9 cellular contexts compared by ENCODE assay signal in genomic region chr19:1315470-1316166, GRCh38. TPM values are rescaled to one million over a fixed set of nuclear protein-coding genes. Genes with fewer than 3 reads are reported as not detected.
DNase-seq lines count a peak whose midpoint lies in the region; ATAC-seq, FAIRE-seq and TF ChIP-seq lines count a peak whose summit lies in the region.
"Had no signal": no experiment of that assay in that cellular context is flagged by ENCODE, and none has a peak within 500 bp of the region (broad histone marks: within the 10 kb centered on the region; RNA-seq: fewer than 3 reads in every experiment).

No MANE protein-coding gene starts in this region.

- no peak overlapping the region for H2AFZ ChIP-seq in endothelial cell of umbilical vein (ENCODE audit: low read depth, low read length)

- ATAC-seq in thoracic aorta (ENCODE audit: insufficient number of reproducible peaks, low FRiP score, low read depth) (no peak), HG02870 (IDR thresholded peaks at IDR 0.05; ENCODE audit: unreplicated experiment) (no peak)

- no peak overlapping the region for H2BK120ac ChIP-seq in mesendoderm (ENCODE audit: low read depth, low read length)

- peaks cover 12% of the 10 kb centered on the region; the same call in 1 of the 2 replicates for H3K27me3 Mint-ChIP-seq in HFFc6 (ENCODE audit: insufficient read depth)

- no peak overlapping the region for H2AK5ac ChIP-seq in mesendoderm (ENCODE audit: low read length)

- H3K27me3 ChIP-seq in endothelial cell of umbilical vein (ENCODE audit: control insufficient read depth in 2 of 2, insufficient read depth in 2 of 2, low read length in 2 of 2): peaks cover 17 to 18% of the 10 kb centered on the region in 2 experiments
- H3K27me3 ChIP-seq in mesendoderm (ENCODE audit: insufficient read depth, low read length, poor library complexity): no peaks in the 10 kb centered on the region
- no peaks in the 10 kb centered on the region for H3K27me3 ChIP-seq in thoracic aorta (replicated peaks; ENCODE audit: insufficient read depth)

- POLR2A ChIA-PET in endothelial cell of umbilical vein (lab: Charles Lee): no interaction called here

- H3K4ac ChIP-seq in mesendoderm (ENCODE audit: low read depth, low read length): no peak overlapping the region

- no peak for TF ChIP-seq POLR2A in endothelial cell of umbilical vein (IDR thresholded peaks at IDR 0.05; ENCODE audit: low read depth, low read length)

- no peaks in the 10 kb centered on the region for H3K9me3 Mint-ChIP-seq in HFFc6
- H3K9me3 Mint-ChIP-seq: IgD-negative memory B cell had no signal

- H4K8ac ChIP-seq in mesendoderm (ENCODE audit: low read depth, low read length): no peak overlapping the region

- no peaks in the 10 kb centered on the region for H3K79me1 ChIP-seq in mesendoderm (ENCODE audit: low read length)

- H3K9me1 ChIP-seq in endothelial cell of umbilical vein (replicated peaks; ENCODE audit: control insufficient read depth, extremely low read depth, insufficient read depth, low read length): no peaks in the 10 kb centered on the region

- H4K5ac ChIP-seq in mesendoderm (ENCODE audit: low read length): no peak overlapping the region

- no TSS peak for BruUV-seq in endothelial cell of umbilical vein (replicated peaks; lab: Mats Ljungman, UMichigan)

- dilution Hi-C loops in endothelial cell of umbilical vein (cut with MboI; ENCODE audit: extremely low pct_ligation_motif_present, low sequenced_read_pairs): no loop called here

- no peaks in the 10 kb centered on the region for H3K79me2 ChIP-seq in endothelial cell of umbilical vein (ENCODE audit: control insufficient read depth, insufficient read depth, low read length)
- no peaks in the 10 kb centered on the region for H3K79me2 ChIP-seq in mesendoderm (ENCODE audit: control insufficient read depth, insufficient read depth, low read length)

- TF ChIP-seq CTCF in C4-2B (conservative IDR thresholded peaks at IDR 0.05) (peak; percentile 89), HFFc6 (IDR thresholded peaks at IDR 0.05) (peak; percentile 80), endothelial cell of umbilical vein (IDR thresholded peaks at IDR 0.05; ENCODE audit: extremely low read depth in 1 of 2, insufficient read depth in 1 of 2, low read depth in 1 of 2, low read length in 2 of 2) (peak; percentile 41 to 64), thoracic aorta (IDR thresholded peaks at IDR 0.05) (peak; percentile 65)

- H3K4me2 ChIP-seq in endothelial cell of umbilical vein (ENCODE audit: insufficient read depth, low read length): no peak overlapping the region
- peak overlapping the region; percentile 31 for H3K4me2 ChIP-seq in mesendoderm (ENCODE audit: low read length)

- no CpG with 5 or more reads among the region's 58 CpGs for WGBS in mesendoderm (ENCODE audit: extremely low coverage, insufficient coverage, low lambda C conversion rate)

- H3K4me3 Mint-ChIP-seq in HFFc6: no peak overlapping the region

- H3K36me3 Mint-ChIP-seq in HFFc6 (ENCODE audit: low read depth): no peaks in the 10 kb centered on the region
- H3K36me3 Mint-ChIP-seq: IgD-negative memory B cell had no signal

- H3K9ac ChIP-seq in endothelial cell of umbilical vein (replicated peaks; ENCODE audit: extremely low read depth, insufficient read depth, low read length) (no peak overlapping the region), mesendoderm (ENCODE audit: low read length) (peak overlapping the region; percentile 59)

- DNase-seq in HFFc6: no peak
- DNase-seq in UCSD-AML1 (lab: John Stamatoyannopoulos, UW; ENCODE audit: unreplicated experiment): peak; percentile 61
- peak; percentile 31 for DNase-seq in endothelial cell of umbilical vein (ENCODE audit: low read depth, low spot score)
- DNase-seq in mesendoderm: peak; percentile 49
- no peak for DNase-seq in thoracic aorta (ENCODE audit: low spot score)
- no peak for DNase-seq in activated CD4-positive, CD25-positive, alpha-beta regulatory T cell (lab: John Stamatoyannopoulos, UW)

- CTCF ChIA-PET in endothelial cell of umbilical vein (lab: Charles Lee): interaction anchor here (0.5 to 2.4 kb wide), 29 partner anchors 8 to 218 kb away, joined by 3 to 31 read pairs (median 4); a partner anchor contains a TSS

- H3K27ac Mint-ChIP-seq in HFFc6: no peak overlapping the region
- H3K27ac Mint-ChIP-seq: IgD-negative memory B cell had no signal

- H3K4me1 Mint-ChIP-seq in HFFc6 (ENCODE audit: low read depth): no peaks in the 10 kb centered on the region
- H3K4me1 Mint-ChIP-seq: IgD-negative memory B cell had no signal

- no peak overlapping the region for H2BK15ac ChIP-seq in mesendoderm (replicated peaks; ENCODE audit: low read depth)

- intact Hi-C loops in endothelial cell of umbilical vein (cut with micrococcal nuclease): loop anchor here (5.0 kb wide), 1 partner anchor 67 kb away; the partner anchor contains the start of gene NDUFS7

- no peak for FAIRE-seq in endothelial cell of umbilical vein (lab: Jason Lieb, UNC)

- H3K18ac ChIP-seq in mesendoderm (ENCODE audit: low read length): no peak overlapping the region

- H3K56ac ChIP-seq in mesendoderm (ENCODE audit: low read length): peak overlapping the region; percentile 83

- no peak overlapping the region for H3K27ac ChIP-seq in C4-2B
- no peak overlapping the region for H3K27ac ChIP-seq in endothelial cell of umbilical vein (ENCODE audit: insufficient read depth, low read depth, low read length)
- H3K27ac ChIP-seq in mesendoderm (ENCODE audit: low read depth, low read length): no peak overlapping the region
- H3K27ac ChIP-seq in thoracic aorta: no peak overlapping the region

- no peaks in the 10 kb centered on the region for H4K20me1 ChIP-seq in endothelial cell of umbilical vein (replicated peaks; ENCODE audit: control insufficient read depth, extremely low read depth, insufficient read depth, low read length)

- H2BK5ac ChIP-seq in mesendoderm (ENCODE audit: low read length): no peak overlapping the region

- H3K9me3 ChIP-seq in endothelial cell of umbilical vein (replicated peaks; ENCODE audit: control insufficient read depth, insufficient read depth, low read length) (no peaks in the 10 kb centered on the region), thoracic aorta (no peaks in the 10 kb centered on the region)

- peak overlapping the region; percentile 45 for H3K23ac ChIP-seq in mesendoderm (ENCODE audit: low read length)

- H3K4me3 ChIP-seq in endothelial cell of umbilical vein (replicated peaks in 1 of 3; ENCODE audit: insufficient read depth in 1 of 3, low read depth in 1 of 3, low read length in 3 of 3) (no peak overlapping the region), mesendoderm (ENCODE audit: low read length) (no peak overlapping the region), thoracic aorta (peak overlapping the region; percentile 35)

- no peaks in the 10 kb centered on the region for H3K36me3 ChIP-seq in endothelial cell of umbilical vein (ENCODE audit: control insufficient read depth in 2 of 2, extremely low read depth in 1 of 2, insufficient read depth in 2 of 2, low read length in 2 of 2)
- H3K36me3 ChIP-seq in mesendoderm (ENCODE audit: control insufficient read depth, insufficient read depth, low read length): no peaks in the 10 kb centered on the region
- H3K36me3 ChIP-seq in thoracic aorta: no peaks in the 10 kb centered on the region

- H3K4me1 ChIP-seq in endothelial cell of umbilical vein (ENCODE audit: control insufficient read depth, extremely low read depth, insufficient read depth, low read length) (peaks cover 13% of the 10 kb centered on the region), mesendoderm (ENCODE audit: control insufficient read depth, low read depth, low read length) (no peaks in the 10 kb centered on the region), thoracic aorta (ENCODE audit: control insufficient read depth in 1 of 2, low read depth in 2 of 2) (peaks cover 0 to 9% of the 10 kb centered on the region in 2 donors)

RNA-seq across cellular contexts. Expression of gene EFNA2, which starts 29.9 kb away (rescaled TPM):
- total RNA-seq in HFFc6 (2021; fragmentation: NEBNext Ultra II Directional; extraction: Animal tissue kit (Norgen Biotek cat#: 25700)): not detected
- total RNA-seq in endothelial cell of umbilical vein (1.1 and 2.5 TPM in 2 replicates), thoracic aorta (not detected)
- polyA plus RNA-seq in endothelial cell of umbilical vein: 0.52 and 0.99 TPM in 2 replicates
- polyA plus RNA-seq in endothelial cell of umbilical vein (2011; cell fraction: cytosol; rRNA removed): 0.31 and 0.58 TPM in 2 replicates
- polyA plus RNA-seq in endothelial cell of umbilical vein (2011; cell fraction: nucleus; rRNA removed): 0.36 and 0.42 TPM in 2 replicates
- polyA plus RNA-seq in endothelial cell of umbilical vein (2012): 0.44 and 1.2 TPM in 2 replicates
- polyA minus RNA-seq in endothelial cell of umbilical vein: not detected in 2 replicates
- polyA minus RNA-seq in endothelial cell of umbilical vein (2011; cell fraction: cytosol; rRNA and poly(A)+ RNA removed): 2.5 TPM
- not detected in 2 replicates for polyA minus RNA-seq in endothelial cell of umbilical vein (2011; cell fraction: nucleus; rRNA and poly(A)+ RNA removed)
- polyA plus RNA-seq in mesendoderm (2013, experiment 1 of 2): 3.5 TPM
- 3.4 TPM for polyA plus RNA-seq in mesendoderm (2013, experiment 2 of 2)
- polyA plus RNA-seq: IgD-negative memory B cell had no signal

RNA-seq across cellular contexts. Expression of gene FAM174C, which starts 40.3 kb away (rescaled TPM):
- total RNA-seq in HFFc6 (2021; fragmentation: NEBNext Ultra II Directional; extraction: Animal tissue kit (Norgen Biotek cat#: 25700)): 10 to 100 TPM; 54.2 to 77.6 (median 63.8) TPM
- 46.7 and 47.5 TPM in 2 replicates for total RNA-seq in endothelial cell of umbilical vein
- polyA plus RNA-seq in endothelial cell of umbilical vein: 83.9 and 127 TPM in 2 replicates
- 45.5 and 62.4 TPM in 2 replicates for polyA plus RNA-seq in endothelial cell of umbilical vein (2011; cell fraction: cytosol; rRNA removed)
- 22.4 and 27.0 TPM in 2 replicates for polyA plus RNA-seq in endothelial cell of umbilical vein (2011; cell fraction: nucleus; rRNA removed)
- 36.7 and 43.6 TPM in 2 replicates for polyA plus RNA-seq in endothelial cell of umbilical vein (2012)
- polyA minus RNA-seq in endothelial cell of umbilical vein: 10.6 and 15.2 TPM in 2 replicates
- 70.9 TPM for polyA minus RNA-seq in endothelial cell of umbilical vein (2011; cell fraction: cytosol; rRNA and poly(A)+ RNA removed)
- polyA minus RNA-seq in endothelial cell of umbilical vein (2011; cell fraction: nucleus; rRNA and poly(A)+ RNA removed): 5.8 and 8.0 TPM in 2 replicates
- polyA plus RNA-seq in mesendoderm (2013, experiment 1 of 2): 55.7 TPM
- polyA plus RNA-seq in mesendoderm (2013, experiment 2 of 2): 57.0 TPM
- total RNA-seq in thoracic aorta: 10 to 100 TPM; 18.8 to 40.8 TPM

RNA-seq across cellular contexts. Expression of gene CIRBP, which starts 46.5 kb away (rescaled TPM):
- total RNA-seq in HFFc6 (2021; fragmentation: NEBNext Ultra II Directional; extraction: Animal tissue kit (Norgen Biotek cat#: 25700)): 100 to 1,000 TPM; 160 to 243 (median 190) TPM
- total RNA-seq in endothelial cell of umbilical vein: 225 and 229 TPM in 2 replicates
- 267 and 439 TPM in 2 replicates for polyA plus RNA-seq in endothelial cell of umbilical vein
- 345 and 381 TPM in 2 replicates for polyA plus RNA-seq in endothelial cell of umbilical vein (2011; cell fraction: cytosol; rRNA removed)
- 851 and 1,301 TPM in 2 replicates for polyA plus RNA-seq in endothelial cell of umbilical vein (2011; cell fraction: nucleus; rRNA removed)
- 199 and 231 TPM in 2 replicates for polyA plus RNA-seq in endothelial cell of umbilical vein (2012)
- polyA minus RNA-seq in endothelial cell of umbilical vein: 136 and 186 TPM in 2 replicates
- polyA minus RNA-seq in endothelial cell of umbilical vein (2011; cell fraction: cytosol; rRNA and poly(A)+ RNA removed): 43.9 TPM
- polyA minus RNA-seq in endothelial cell of umbilical vein (2011; cell fraction: nucleus; rRNA and poly(A)+ RNA removed): 105 and 121 TPM in 2 replicates
- polyA plus RNA-seq in mesendoderm (2013, experiment 1 of 2): 93.3 TPM
- 93.6 TPM for polyA plus RNA-seq in mesendoderm (2013, experiment 2 of 2)
- total RNA-seq in thoracic aorta: 100 to 1,000 TPM; 492 to 644 TPM

Comparison
In these comparisons a context has a peak if more than half of its experiments do, and no peak if none do; other contexts are left out.
1. DNase-seq: peak in UCSD-AML1 (single experiment), endothelial cell of umbilical vein (single experiment) and mesendoderm (single experiment); none in HFFc6 (single experiment), thoracic aorta (single experiment) and activated CD4-positive, CD25-positive, alpha-beta regulatory T cell (0 of 4).
2. Peak in every context shown above with its lines, with median percentiles within 50 percentile points of each other: CTCF ChIP-seq.